Comparison of ENCODE assay signal across 37 cellular contexts in the genomic region with DNA sequence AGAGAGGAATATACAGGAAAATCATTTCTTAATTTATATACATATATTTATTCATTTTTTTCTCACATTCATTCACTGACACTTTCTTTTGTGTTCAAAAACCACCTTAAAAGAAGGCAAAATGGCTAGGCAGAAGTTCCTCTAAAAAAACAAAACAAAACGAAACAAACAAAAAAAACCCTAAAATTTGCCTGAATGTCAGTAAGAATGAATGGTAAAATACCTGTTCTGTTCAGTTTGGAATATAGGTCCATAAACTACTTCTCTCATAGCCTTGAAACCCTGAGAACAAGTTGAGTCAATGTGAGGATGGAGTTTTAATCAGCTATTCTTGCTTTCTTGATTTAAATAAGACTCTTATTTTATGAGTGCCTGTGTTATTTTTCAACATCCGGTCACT. TPM values are rescaled to one million over a fixed set of nuclear protein-coding genes. Genes with fewer than 3 reads are reported as not detected.
"Had no signal": no experiment of that assay in that cellular context is flagged by ENCODE, and none has a peak within 500 bp of the region (broad histone marks: within the 10 kb centered on the region; RNA-seq: fewer than 3 reads in every experiment).

No MANE protein-coding gene starts in this region.

- DNase-seq: Karpas-422, Kasumi-1, MG63, MM.1S, MV-4-11, NCI-H1048, NCI-H1092, NCI-H1092 treated with DMSO at 0.1 percent for 48 hours, NCI-H1105, NCI-H1105 treated with DMSO at 0.1 percent for 48 hours, NCI-H1417, NCI-H1417 treated with DMSO at 0.1 percent for 48 hours, NCI-H1436, NCI-H1436 treated with DMSO at 0.1 percent for 48 hours, NCI-H146, NCI-H1694, NCI-H1694 treated with DMSO at 0.1 percent for 48 hours, NCI-H187, NCI-H187 treated with DMSO at 0.1 percent for 48 hours, NCI-H1930, NCI-H2029, NCI-H2029 treated with DMSO at 0.1 percent for 48 hours, NCI-H2081, NCI-H2081 treated with DMSO at 0.1 percent for 48 hours, NCI-H2107, NCI-H2171, NCI-H2171 treated with DMSO at 0.1 percent for 48 hours, NCI-H2227 treated with DMSO at 0.1 percent for 48 hours, NCI-H226, NCI-H345, NCI-H446, NCI-H446 treated with DMSO at 0.1 percent for 48 hours, NCI-H510A, NCI-H510A treated with DMSO at 0.1 percent for 48 hours had no signal

- H3K4me2 ChIP-seq: KMS-11 had no signal

- H3K9ac ChIP-seq: KMS-11 had no signal

- H3K27ac ChIP-seq: KMS-11 had no signal

- H3K4me3 ChIP-seq: MG63 had no signal

- H3K36me3 ChIP-seq: MG63 had no signal

- H3K9me3 ChIP-seq: MG63 had no signal

RNA-seq across cellular contexts. Expression of a gene that starts 30.4 kb away (rescaled TPM):
- total RNA-seq: LHCN-M2, MCF 10A had no signal
